In the genomic region with DNA sequence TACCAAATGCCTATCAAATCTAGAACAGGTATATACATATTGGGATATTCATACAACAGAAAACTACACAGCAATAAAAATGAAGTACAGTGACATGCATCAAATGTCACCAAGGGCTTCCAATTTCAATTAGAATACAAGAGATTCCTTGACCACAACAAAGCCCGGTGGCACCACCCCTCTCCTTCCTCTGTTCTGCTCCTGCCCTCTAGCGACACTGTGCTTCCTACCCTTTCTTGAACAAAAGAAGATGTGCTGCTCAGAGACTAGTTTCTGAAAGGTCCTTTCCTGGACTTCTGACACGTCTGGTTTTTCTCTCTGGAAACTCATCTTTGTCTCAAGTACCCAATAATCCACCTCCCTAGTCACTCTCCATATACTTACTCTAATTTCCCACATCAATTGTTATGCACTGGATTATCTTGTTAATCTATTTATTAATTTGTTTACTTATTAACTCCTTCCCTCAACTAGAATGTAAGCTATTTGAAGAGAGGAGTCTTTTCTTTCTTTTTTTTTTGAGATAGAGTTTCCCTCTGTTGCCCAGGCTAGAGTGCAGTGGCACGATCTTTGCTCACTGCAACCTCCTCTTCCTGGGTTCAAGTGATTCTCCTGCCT, we compare ENCODE assay signal across 8 cellular contexts.
DNase-seq lines count a peak whose midpoint lies in the region; TF ChIP-seq lines count a peak whose summit lies in the region.

No MANE protein-coding gene starts in this region.

- H2BK120ac ChIP-seq in mesenchymal stem cell (ENCODE audit: low read depth, low read length), result no peak overlapping the region

- no peak overlapping the region for H4K91ac ChIP-seq in mesenchymal stem cell (ENCODE audit: low read length)

- no peak overlapping the region for H3K14ac ChIP-seq in mesenchymal stem cell (ENCODE audit: low read length in 2 of 2)

- H2BK15ac ChIP-seq in mesenchymal stem cell (ENCODE audit: low read depth, poor library complexity, severe bottlenecking), result no peak overlapping the region

- H3K27me3 ChIP-seq in Peyer's patch (no peaks in the 10 kb centered on the region), colonic mucosa (no peaks in the 10 kb centered on the region), mesenchymal stem cell (ENCODE audit: control insufficient read depth in 1 of 2, insufficient read depth in 1 of 2, low read length in 2 of 2) (no peaks in the 10 kb centered on the region)

- no peaks in the 10 kb centered on the region for H3K79me1 ChIP-seq in mesenchymal stem cell (replicated peaks; ENCODE audit: low read length, poor library complexity, severe bottlenecking)

- H3K36me3 ChIP-seq in Peyer's patch (no peaks in the 10 kb centered on the region), colonic mucosa (no peaks in the 10 kb centered on the region), mesenchymal stem cell (ENCODE audit: control insufficient read depth in 1 of 2, insufficient read depth in 2 of 2, low read depth in 1 of 2, low read length in 2 of 2) (no peaks in the 10 kb centered on the region)

- H3K4me1 ChIP-seq in Peyer's patch, result no peaks in the 10 kb centered on the region
- H3K4me1 ChIP-seq in colonic mucosa, result no peaks in the 10 kb centered on the region
- H3K4me1 ChIP-seq in mesenchymal stem cell (ENCODE audit: control insufficient read depth, insufficient read depth, low read depth, low read length), result peaks cover 2% of the 10 kb centered on the region

- intact Hi-C loops in colonic mucosa (cut with DNase I), result loop anchor here (5.0 kb wide), 1 partner anchor 252 kb away; no protein-coding TSS in a partner anchor

- H2BK5ac ChIP-seq in mesenchymal stem cell (ENCODE audit: low read depth, low read length, poor library complexity, severe bottlenecking), result no peak overlapping the region

- H3K4ac ChIP-seq in mesenchymal stem cell (ENCODE audit: low read depth in 1 of 2, low read length in 2 of 2), result no peak overlapping the region

- H2AK5ac ChIP-seq in mesenchymal stem cell (ENCODE audit: low read length, severe bottlenecking), result no peak overlapping the region

- H3K4me3 ChIP-seq in HFF-Myc (replicated peaks; ENCODE audit: low read depth, low read length) (no peak overlapping the region), Peyer's patch (no peak overlapping the region), colonic mucosa (no peak overlapping the region), mesenchymal stem cell (ENCODE audit: insufficient read depth in 1 of 2, low read depth in 1 of 2, low read length in 2 of 2) (no peak overlapping the region)

- H3K9ac ChIP-seq in colonic mucosa (ENCODE audit: low read depth in 2 of 2, low read length in 2 of 2) (no peak overlapping the region), mesenchymal stem cell (ENCODE audit: low read length) (no peak overlapping the region)

- H4K8ac ChIP-seq in mesenchymal stem cell (ENCODE audit: low read length), result no peak overlapping the region

- H3K23ac ChIP-seq in mesenchymal stem cell (ENCODE audit: low read length in 2 of 2), result no peak overlapping the region

- peak; percentile 53 for TF ChIP-seq CTCF in HFF-Myc (IDR thresholded peaks at IDR 0.05; ENCODE audit: low read depth, low read length, missing control alignments)
- peak in 4 of 6 experiments; percentile 19 to 54 (median 50) for TF ChIP-seq CTCF in Peyer's patch (IDR thresholded peaks at IDR 0.05)
- peak; percentile 55 for TF ChIP-seq CTCF in colonic mucosa (IDR thresholded peaks at IDR 0.05)

- DNase-seq in CMK (ENCODE audit: low read depth) (peak; percentile 17), HFF-Myc (ENCODE audit: extremely low read depth, low read depth) (peak; percentile 6), Peyer's patch (peak in 1 of 3 donors; percentile 66), colonic mucosa (peak; percentile 66), mesenchymal stem cell (peak; percentile 11), T-helper 9 cell (no peak), ureter (ENCODE audit: low spot score) (no peak)
- no peak for DNase-seq in activated CD8-positive, alpha-beta memory T cell treated with anti-CD3 and anti-CD28 coated beads, Interleukin-2, amount 50 U/mL, for 4 hours

- WGBS in mesenchymal stem cell, result 22% methylated on average over 3 of the region's 4 CpGs

- H3K27ac ChIP-seq in Peyer's patch, result no peak overlapping the region
- no peak overlapping the region for H3K27ac ChIP-seq in colonic mucosa
- H3K27ac ChIP-seq in mesenchymal stem cell (ENCODE audit: low read length, poor library complexity, severe bottlenecking), result no peak overlapping the region

- no peak overlapping the region for H3K4me2 ChIP-seq in mesenchymal stem cell (ENCODE audit: low read length, poor library complexity, severe bottlenecking)

- H3K9me3 ChIP-seq in Peyer's patch (no peaks in the 10 kb centered on the region), colonic mucosa (no peaks in the 10 kb centered on the region), mesenchymal stem cell (ENCODE audit: control insufficient read depth, low read length) (no peaks in the 10 kb centered on the region)

- no peak for TF ChIP-seq POLR2A in Peyer's patch (IDR thresholded peaks at IDR 0.05)

- H3K18ac ChIP-seq in mesenchymal stem cell (ENCODE audit: low read depth in 1 of 2, low read length in 2 of 2), result no peak overlapping the region

- H2AFZ ChIP-seq in mesenchymal stem cell (ENCODE audit: low read depth, low read length), result no peak overlapping the region

- no peak overlapping the region for H2BK12ac ChIP-seq in mesenchymal stem cell (ENCODE audit: low read length in 2 of 2)

Comparison
In these comparisons a context has a peak if more than half of its experiments do, and no peak if none do; other contexts are left out.
1. DNase-seq: peak in CMK (single experiment), HFF-Myc (single experiment), colonic mucosa (single experiment) and mesenchymal stem cell (single experiment); none in T-helper 9 cell (single experiment), activated CD8-positive, alpha-beta memory T cell treated with anti-CD3 and anti-CD28 coated beads, Interleukin-2, amount 50 U/mL, for 4 hours (single experiment) and ureter (single experiment).
2. Peak in every context shown above with its lines, with median percentiles within 50 percentile points of each other: CTCF ChIP-seq.